1 cellular context compared by ENCODE assay signal in the genomic region with DNA sequence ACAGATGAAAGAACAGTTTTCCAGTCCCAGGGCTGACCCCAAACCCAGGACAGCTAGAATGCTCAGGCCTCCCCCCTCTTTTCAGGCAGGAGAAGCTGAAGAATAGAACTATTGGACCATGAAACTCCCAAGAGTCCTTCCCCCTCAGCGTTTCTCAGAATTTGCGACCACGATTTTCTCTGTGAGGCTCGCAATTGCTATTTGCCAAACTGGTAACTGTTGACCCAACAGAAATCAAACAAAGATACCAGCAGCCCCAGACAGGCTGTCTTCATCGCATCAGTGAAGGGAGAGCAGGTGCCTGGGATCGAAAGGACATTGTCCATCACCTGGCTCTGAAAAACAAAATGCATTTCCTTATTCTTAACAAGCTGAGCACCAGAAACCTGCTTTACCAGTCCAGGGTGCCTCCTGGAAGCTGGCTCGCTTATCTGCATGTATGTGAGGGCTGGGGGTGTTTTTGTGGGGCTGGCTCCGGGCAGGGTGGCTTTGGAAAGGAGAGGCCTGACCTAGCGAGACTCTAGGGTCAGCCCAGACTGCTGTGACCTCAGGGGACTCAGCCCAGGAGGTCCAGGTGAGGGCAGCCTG.
TF ChIP-seq lines count a peak whose summit lies in the region.

No MANE protein-coding gene starts in this region.

TF ChIP-seq in IMR-90, 13 proteins besides CTCF, POLR2A, EP300 and RAD21 (continued from another document):
- TF ChIP-seq, protein P1, sequence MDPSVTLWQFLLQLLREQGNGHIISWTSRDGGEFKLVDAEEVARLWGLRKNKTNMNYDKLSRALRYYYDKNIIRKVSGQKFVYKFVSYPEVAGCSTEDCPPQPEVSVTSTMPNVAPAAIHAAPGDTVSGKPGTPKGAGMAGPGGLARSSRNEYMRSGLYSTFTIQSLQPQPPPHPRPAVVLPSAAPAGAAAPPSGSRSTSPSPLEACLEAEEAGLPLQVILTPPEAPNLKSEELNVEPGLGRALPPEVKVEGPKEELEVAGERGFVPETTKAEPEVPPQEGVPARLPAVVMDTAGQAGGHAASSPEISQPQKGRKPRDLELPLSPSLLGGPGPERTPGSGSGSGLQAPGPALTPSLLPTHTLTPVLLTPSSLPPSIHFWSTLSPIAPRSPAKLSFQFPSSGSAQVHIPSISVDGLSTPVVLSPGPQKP (IDR thresholded peaks at IDR 0.05; ENCODE audit: borderline replicate concordance, low read depth, low read length) = no peak
